Comparison of ENCODE assay signal across 21 cellular contexts in genomic region chr20:44151621-44152416, GRCh38. TPM values are rescaled to one million over a fixed set of nuclear protein-coding genes. Genes with fewer than 3 reads are reported as not detected.
DNase-seq lines count a peak whose midpoint lies in the region; ATAC-seq, FAIRE-seq and TF ChIP-seq lines count a peak whose summit lies in the region.
"Had no signal": no experiment of that assay in that cellular context is flagged by ENCODE, and none has a peak within 500 bp of the region (broad histone marks: within the 10 kb centered on the region; RNA-seq: fewer than 3 reads in every experiment).

No MANE protein-coding gene starts in this region.

- peaks cover 20% of the 10 kb centered on the region for H3K4me1 Mint-ChIP-seq in astrocyte (ENCODE audit: low read depth, unreplicated experiment)
- H3K4me1 Mint-ChIP-seq: IgD-negative memory B cell had no signal

- no peaks in the 10 kb centered on the region for H3K27me3 Mint-ChIP-seq in astrocyte (ENCODE audit: low read depth, unreplicated experiment)

- peaks cover 2% of the 10 kb centered on the region for H3K27me3 ChIP-seq in astrocyte (ENCODE audit: insufficient read depth, low read length)
- H3K27me3 ChIP-seq in left ventricle myocardium inferior (ENCODE audit: low read depth): no peaks in the 10 kb centered on the region
- no peaks in the 10 kb centered on the region for H3K27me3 ChIP-seq in sigmoid colon
- H3K27me3 ChIP-seq: vagina had no signal

- H3K9ac ChIP-seq in astrocyte (ENCODE audit: low read length): no peak overlapping the region

- H3K9me3 Mint-ChIP-seq in astrocyte (ENCODE audit: unreplicated experiment): no peaks in the 10 kb centered on the region
- H3K9me3 Mint-ChIP-seq: activated naive CD4-positive, alpha-beta T cell treated with anti-CD3 and anti-CD28 coated beads for 36 hours; T-cell had no signal

- ATAC-seq in GM18511 (IDR thresholded peaks at IDR 0.05; ENCODE audit: unreplicated experiment) (no peak), HG03095 (IDR thresholded peaks at IDR 0.05; ENCODE audit: unreplicated experiment) (no peak)
- ATAC-seq: T-cell had no signal

- no peak for TF ChIP-seq POLR2A in sigmoid colon (IDR thresholded peaks at IDR 0.05)

- intact Hi-C loops in left ventricle myocardium inferior (cut with micrococcal nuclease): no loop called here
- intact Hi-C loops in sigmoid colon (cut with DNase I): loop anchor here (1.0 kb wide), 1 partner anchor 12 kb away; no protein-coding TSS in a partner anchor

- H3K9me3 ChIP-seq in astrocyte (ENCODE audit: insufficient read depth, low read depth, low read length): no peaks in the 10 kb centered on the region
- H3K9me3 ChIP-seq in left ventricle myocardium inferior (replicated peaks): no peaks in the 10 kb centered on the region
- H3K9me3 ChIP-seq in sigmoid colon: no peaks in the 10 kb centered on the region
- H3K9me3 ChIP-seq: vagina had no signal

- H3K4me1 ChIP-seq in astrocyte (ENCODE audit: insufficient read depth, low read length): peaks cover 8% of the 10 kb centered on the region
- H3K4me1 ChIP-seq in left ventricle myocardium inferior: peaks cover 94% of the 10 kb centered on the region
- peaks cover 0 to 83% (median 77%) of the 10 kb centered on the region in 4 donors for H3K4me1 ChIP-seq in sigmoid colon
- H3K4me1 ChIP-seq: vagina had no signal

- peak in 1 of 4 donors; percentile 22 for TF ChIP-seq EP300 in sigmoid colon (IDR thresholded peaks at IDR 0.05)

- TF ChIP-seq CTCF in astrocyte (IDR thresholded peaks at IDR 0.05; ENCODE audit: insufficient read depth, low read depth, low read length) (no peak), left ventricle myocardium inferior (IDR thresholded peaks at IDR 0.05; ENCODE audit: borderline replicate concordance) (no peak), sigmoid colon (IDR thresholded peaks at IDR 0.05) (no peak)

- H3K36me3 ChIP-seq in astrocyte (ENCODE audit: insufficient read depth, low read length) (no peaks in the 10 kb centered on the region), left ventricle myocardium inferior (peaks cover 3% of the 10 kb centered on the region), sigmoid colon (peaks cover 0 to 8% (median 0%) of the 10 kb centered on the region in 4 donors)
- H3K36me3 ChIP-seq: vagina had no signal

- H3K27ac Mint-ChIP-seq in astrocyte (ENCODE audit: unreplicated experiment): peak overlapping the region; percentile 41
- H3K27ac Mint-ChIP-seq: activated naive CD4-positive, alpha-beta T cell treated with anti-CD3 and anti-CD28 coated beads for 36 hours; IgD-negative memory B cell had no signal

- peaks cover 30% of the 10 kb centered on the region for H3K36me3 Mint-ChIP-seq in astrocyte (ENCODE audit: low read depth, unreplicated experiment)
- H3K36me3 Mint-ChIP-seq: T-cell had no signal

- H3K79me2 ChIP-seq in astrocyte (ENCODE audit: insufficient read depth, low read length): no peaks in the 10 kb centered on the region

- H3K4me2 ChIP-seq in astrocyte (ENCODE audit: low read length): no peak overlapping the region

- H3K4me3 Mint-ChIP-seq in astrocyte (ENCODE audit: unreplicated experiment): no peak overlapping the region
- H3K4me3 Mint-ChIP-seq: activated naive CD4-positive, alpha-beta T cell treated with anti-CD3 and anti-CD28 coated beads for 36 hours; IgD-negative memory B cell; T-cell had no signal

- H3K4me3 ChIP-seq in astrocyte (ENCODE audit: insufficient read depth, low read depth, low read length) (no peak overlapping the region), left ventricle myocardium inferior (no peak overlapping the region), sigmoid colon (no peak overlapping the region)
- H3K4me3 ChIP-seq: vagina had no signal

- no peaks in the 10 kb centered on the region for H4K20me1 ChIP-seq in astrocyte (ENCODE audit: insufficient read depth, low read length)

- no peak overlapping the region for H2AFZ ChIP-seq in astrocyte (ENCODE audit: low read depth, low read length)

- 82 to 86% methylated on average over 14 of the region's 14 CpGs for WGBS in sigmoid colon, 2 donors

- FAIRE-seq in astrocyte (lab: Jason Lieb, UNC): no peak

- H3K27ac ChIP-seq in astrocyte (ENCODE audit: low read depth, low read length): no peak overlapping the region
- H3K27ac ChIP-seq in left ventricle myocardium inferior (replicated peaks): peak overlapping the region; percentile 90
- peak overlapping the region; percentile 80 to 92 (median 92) for H3K27ac ChIP-seq in sigmoid colon
- H3K27ac ChIP-seq: vagina had no signal

- DNase-seq in ELF-1 (ENCODE audit: low read depth, low spot score) (peak; percentile 52), astrocyte (ENCODE audit: low read depth) (peak; percentile 64), left ventricle myocardium inferior (peak; percentile 46), sigmoid colon (peak; percentile 59), DMS53 (lab: John Stamatoyannopoulos, UW) (no peak), AG08396 (ENCODE audit: low spot score) (no peak)
- DNase-seq: activated CD4-positive, CD25-positive, alpha-beta regulatory T cell; activated naive CD4-positive, alpha-beta T cell treated with anti-CD3 and anti-CD28 coated beads for 36 hours; central memory CD4-positive, alpha-beta T cell; COR-L47; glutamatergic neuron; kidney glomerular epithelial cell; NCI-H1417; NCI-H446 treated with DMSO at 0.1 percent for 48 hours; OCI-M1; stimulated activated CD4-positive, alpha-beta T cell treated with anti-CD3 and anti-CD28 coated beads, Interleukin-4, amount 100 ng/mL, for 4 hours; T-cell had no signal

RNA-seq across cellular contexts. Expression of gene JPH2, which starts 35.2 kb away (rescaled TPM):
- total RNA-seq in astrocyte: 18.1 and 18.5 TPM in 2 replicates
- total RNA-seq in left ventricle myocardium inferior: 151 TPM
- total RNA-seq in sigmoid colon: 100 to 1,000 TPM in 3 of 4 donors, 10 to 100 TPM in 1; 52.0 to 166 (median 122) TPM
- polyA plus RNA-seq in sigmoid colon: 1 to 10 TPM in 1 of 3 donors, under 1 TPM in 2; 0.23 to 5.3 (median 0.60) TPM
- total RNA-seq: activated naive CD4-positive, alpha-beta T cell treated with anti-CD3 and anti-CD28 coated beads for 36 hours had no signal
- polyA plus RNA-seq: IgD-negative memory B cell had no signal

RNA-seq across cellular contexts. Expression of gene OSER1, which starts 58.8 kb away (rescaled TPM):
- 28.9 and 30.9 TPM in 2 replicates for total RNA-seq in astrocyte
- 34.0 TPM for total RNA-seq in left ventricle myocardium inferior
- total RNA-seq in sigmoid colon: 10 to 100 TPM; 47.4 to 90.5 (median 61.5) TPM
- 10 to 100 TPM; 28.5 to 39.8 (median 37.2) TPM for polyA plus RNA-seq in sigmoid colon

Comparison
In these comparisons a context has a peak if more than half of its experiments do, and no peak if none do; other contexts are left out.
1. DNase-seq: peak in ELF-1 (single experiment), astrocyte (single experiment), left ventricle myocardium inferior (single experiment) and sigmoid colon (single experiment); none in DMS53 (single experiment) and AG08396 (single experiment).